23 cellular contexts compared by ENCODE assay signal in the genomic region with DNA sequence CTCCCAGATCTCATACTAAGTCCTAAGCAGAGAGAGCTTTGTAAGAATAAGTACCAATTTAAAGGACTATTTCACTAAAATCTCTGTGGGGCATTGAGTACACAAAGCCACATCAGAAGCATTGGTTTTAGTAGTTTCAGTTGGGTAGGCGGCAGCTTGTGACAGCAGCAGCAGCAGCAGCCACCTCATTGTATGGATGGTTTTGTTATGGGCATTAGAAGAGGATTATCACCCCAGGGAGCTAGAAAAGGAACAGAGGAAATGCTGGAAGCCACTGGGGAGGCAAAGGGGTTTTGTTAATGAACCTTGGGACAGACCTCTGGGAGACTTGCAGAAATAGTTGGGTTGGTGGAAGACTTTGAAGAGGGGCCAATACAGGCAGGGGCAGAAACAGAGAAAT.
DNase-seq lines count a peak whose midpoint lies in the region; ATAC-seq and TF ChIP-seq lines count a peak whose summit lies in the region.
"Had no signal": no experiment of that assay in that cellular context is flagged by ENCODE, and none has a peak within 500 bp of the region (broad histone marks: within the 10 kb centered on the region; RNA-seq: fewer than 3 reads in every experiment).

No MANE protein-coding gene starts in this region.

- H3K27ac ChIP-seq in HUES6 (ENCODE audit: low read depth, low read length) = no peak overlapping the region
- H3K27ac ChIP-seq: foreskin keratinocyte, HL-60, tibial nerve, VCaP had no signal

- no peak overlapping the region for H3K27ac Mint-ChIP-seq in WTC11
- H3K27ac Mint-ChIP-seq: activated CD4-positive, alpha-beta T cell treated with anti-CD3 and anti-CD28 coated beads, Interleukin-2, amount 10 ng/mL, durations not matched to agents 7 days and 5 days; activated naive CD4-positive, alpha-beta T cell treated with anti-CD3 and anti-CD28 coated beads, Interleukin-2, amount 10 ng/mL, durations not matched to agents 7 days and 5 days; CD4-positive, CD25-positive, alpha-beta regulatory T cell; effector memory CD8-positive, alpha-beta T cell; progenitor cell of endocrine pancreas had no signal

- intact Hi-C loops in sciatic nerve (cut with DNase I) = no loop called here

- peaks cover 31% of the 10 kb centered on the region for H3K4me1 Mint-ChIP-seq in WTC11
- H3K4me1 Mint-ChIP-seq: activated CD4-positive, alpha-beta T cell treated with anti-CD3 and anti-CD28 coated beads, Interleukin-2, amount 10 ng/mL, durations not matched to agents 7 days and 5 days; activated naive CD4-positive, alpha-beta T cell treated with anti-CD3 and anti-CD28 coated beads, Interleukin-2, amount 10 ng/mL, durations not matched to agents 7 days and 5 days; CD4-positive, CD25-positive, alpha-beta regulatory T cell had no signal

- CTCF ChIA-PET in WTC11 (lab: Charles Lee) = interaction anchor here (0.9 to 1.4 kb wide), 2 partner anchors 17 to 31 kb away, joined by 3 to 4 read pairs; no protein-coding TSS in a partner anchor

- 0 out of 2 replicates have a peak, but pooled peaks cover 5% of the 10 kb centered on the region for H3K36me3 Mint-ChIP-seq in WTC11
- H3K36me3 Mint-ChIP-seq: activated naive CD4-positive, alpha-beta T cell treated with anti-CD3 and anti-CD28 coated beads, Interleukin-2, amount 10 ng/mL, durations not matched to agents 7 days and 5 days; CD4-positive, CD25-positive, alpha-beta regulatory T cell had no signal

- H3K27me3 ChIP-seq in HUES6 (ENCODE audit: control insufficient read depth, insufficient read depth, low read length) = peaks cover 52% of the 10 kb centered on the region
- H3K27me3 ChIP-seq: foreskin keratinocyte had no signal

- H3K27me3 Mint-ChIP-seq in WTC11 (ENCODE audit: low read depth) = peaks cover 52% of the 10 kb centered on the region

- no peak overlapping the region for H3K9ac ChIP-seq in HUES6 (ENCODE audit: low read length)

- ATAC-seq in WTC11 (peak; percentile 90), sciatic nerve (no peak), GM21619 (IDR thresholded peaks at IDR 0.05; ENCODE audit: unreplicated experiment) (no peak)
- ATAC-seq: effector memory CD8-positive, alpha-beta T cell; esophagus mucosa; foreskin keratinocyte had no signal

- H3K4me3 ChIP-seq in HUES6 (ENCODE audit: low read depth, low read length) (0 out of 2 replicates have a peak overlapping the region, but pooled peaks have one; percentile 4), iPS-18c (ENCODE audit: insufficient read depth, low read depth, low read length) (0 out of 2 replicates have a peak overlapping the region, but pooled peaks have one; percentile 16)
- H3K4me3 ChIP-seq: lung, tibial nerve had no signal

- H3K4me3 Mint-ChIP-seq in WTC11 = peak overlapping the region; percentile 43
- H3K4me3 Mint-ChIP-seq: activated CD4-positive, alpha-beta T cell treated with anti-CD3 and anti-CD28 coated beads, Interleukin-2, amount 10 ng/mL, durations not matched to agents 7 days and 5 days; activated naive CD4-positive, alpha-beta T cell treated with anti-CD3 and anti-CD28 coated beads, Interleukin-2, amount 10 ng/mL, durations not matched to agents 7 days and 5 days; CD4-positive, CD25-positive, alpha-beta regulatory T cell; effector memory CD8-positive, alpha-beta T cell had no signal

- H3K4me1 ChIP-seq in HUES6 (ENCODE audit: control insufficient read depth, insufficient read depth, low read length) = peaks cover 27% of the 10 kb centered on the region
- H3K4me1 ChIP-seq: foreskin keratinocyte, tibial nerve had no signal

- peak; percentile 79 for DNase-seq in ELF-1 (ENCODE audit: low read depth, low spot score)
- DNase-seq in WTC11 (ENCODE audit: low spot score) = no peak
- no peak for DNase-seq in anterior cingulate cortex (lab: John Stamatoyannopoulos, UW)
- DNase-seq in NCI-H1092 (lab: John Stamatoyannopoulos, UW) = no peak
- DNase-seq in sciatic nerve (ENCODE audit: low spot score) = no peak
- DNase-seq: activated CD4-positive, alpha-beta T cell treated with anti-CD3 and anti-CD28 coated beads, Interleukin-2, amount 10 ng/mL, durations not matched to agents 7 days and 5 days; activated naive CD4-positive, alpha-beta T cell treated with anti-CD3 and anti-CD28 coated beads, Interleukin-2, amount 10 ng/mL, durations not matched to agents 7 days and 5 days; amniotic stem cell; CD4-positive, CD25-positive, alpha-beta regulatory T cell; DMS 273 treated with DMSO at 0.1 percent for 48 hours; effector memory CD8-positive, alpha-beta T cell; foreskin keratinocyte; kidney glomerular epithelial cell; NCI-H524 treated with DMSO at 0.1 percent for 48 hours had no signal

- H3K9me3 Mint-ChIP-seq in WTC11 = peaks cover 6% of the 10 kb centered on the region
- H3K9me3 Mint-ChIP-seq: activated CD4-positive, alpha-beta T cell treated with anti-CD3 and anti-CD28 coated beads, Interleukin-2, amount 10 ng/mL, durations not matched to agents 7 days and 5 days; activated naive CD4-positive, alpha-beta T cell treated with anti-CD3 and anti-CD28 coated beads, Interleukin-2, amount 10 ng/mL, durations not matched to agents 7 days and 5 days; effector memory CD8-positive, alpha-beta T cell had no signal

- POLR2A ChIA-PET in WTC11 (lab: Charles Lee) = interaction anchor here (1.0 kb wide), 1 partner anchor 16 kb away, joined by 4 read pairs; no protein-coding TSS in a partner anchor

- no peaks in the 10 kb centered on the region for H3K36me3 ChIP-seq in HUES6 (ENCODE audit: control insufficient read depth, insufficient read depth, low read length)
- H3K36me3 ChIP-seq: tibial nerve had no signal

- H3K9me3 ChIP-seq in HUES6 (ENCODE audit: control insufficient read depth, insufficient read depth, low read depth, low read length) = no peaks in the 10 kb centered on the region
- H3K9me3 ChIP-seq in iPS-18c (ENCODE audit: control insufficient read depth, insufficient read depth, low read length) = no peaks in the 10 kb centered on the region
- H3K9me3 ChIP-seq: tibial nerve had no signal

- TF ChIP-seq CTCF in WTC11 (IDR thresholded peaks at IDR 0.05) = no peak

TF ChIP-seq in WTC11, 78 proteins besides CTCF, POLR2A, EP300 and RAD21:
- TF ChIP-seq GABPB1 (CRISPR knock-in tag; IDR thresholded peaks at IDR 0.05) (no peak), ZNF423 (CRISPR knock-in tag; IDR thresholded peaks at IDR 0.05) (peak; percentile 50; the same call in 1 of the 2 replicates)
TF ChIP-seq in WTC11: peak in this region for 1.
